8 cellular contexts compared by ENCODE assay signal in the genomic region with DNA sequence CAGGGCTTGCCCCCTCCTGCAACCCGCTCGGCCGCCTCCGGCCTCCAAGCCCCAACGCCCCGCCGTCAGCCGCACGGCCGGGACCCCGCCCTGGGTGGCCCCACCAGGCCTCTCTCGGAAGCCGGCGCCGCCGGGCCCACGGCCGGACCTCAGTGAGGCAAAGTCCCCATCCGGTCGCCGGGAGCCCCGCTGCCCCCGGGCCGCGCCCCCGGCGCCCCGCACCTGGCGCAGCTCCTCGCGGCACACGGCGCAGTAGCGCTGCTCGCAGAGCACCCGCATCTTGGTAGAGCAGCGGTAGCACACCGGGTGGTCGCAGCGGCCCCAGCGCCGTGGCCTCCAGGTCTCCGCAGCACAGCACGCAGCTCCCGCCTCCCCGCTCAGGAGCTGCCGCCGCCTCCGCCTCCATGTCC. TPM values are rescaled to one million over a fixed set of nuclear protein-coding genes. Genes with fewer than 3 reads are reported as not detected.
DNase-seq lines count a peak whose midpoint lies in the region; ATAC-seq and TF ChIP-seq lines count a peak whose summit lies in the region.

No MANE protein-coding gene starts in this region.

- no peaks in the 10 kb centered on the region for H3K27me3 ChIP-seq in mammary epithelial cell (ENCODE audit: insufficient read depth, low read length)

- H3K4me3 ChIP-seq in mammary epithelial cell (replicated peaks in 1 of 3; ENCODE audit: insufficient read depth in 1 of 3, low read depth in 2 of 3, low read length in 3 of 3) (peak overlapping the region; percentile 76 to 88 (median 78)), mesodermal cell (ENCODE audit: extremely low read depth, insufficient read depth, low read length, poor library complexity, severe bottlenecking) (peak overlapping the region; percentile 88)

- H3K79me2 ChIP-seq in mammary epithelial cell (ENCODE audit: insufficient read depth, low read length) = peaks cover 63% of the 10 kb centered on the region

- peaks cover 0 to 2% (median 0%) of the 10 kb centered on the region in 7 donors for H3K9me3 Mint-ChIP-seq in CD14-positive monocyte
- no peaks in the 10 kb centered on the region for H3K9me3 Mint-ChIP-seq in IgD-negative memory B cell

- peak overlapping the region in 4 of 7 donors; percentile 72 to 91 (median 81) for H3K27ac Mint-ChIP-seq in CD14-positive monocyte
- H3K27ac Mint-ChIP-seq in IgD-negative memory B cell = no peak overlapping the region

- DNase-seq in CD14-positive monocyte (ENCODE audit: low spot score) = no peak
- no peak for DNase-seq in mammary epithelial cell
- no peak for DNase-seq in GM13977 (ENCODE audit: low spot score)
- DNase-seq in NCI-H1092 (lab: John Stamatoyannopoulos, UW) = no peak
- no peak for DNase-seq in GM13976 (ENCODE audit: low spot score)

- CTCF ChIA-PET in mammary epithelial cell (lab: Charles Lee; ENCODE audit: low non-redundant PET) = no interaction called here

- peak overlapping the region; percentile 84 for H3K9ac ChIP-seq in mammary epithelial cell (ENCODE audit: insufficient read depth, low read length)

- peaks cover 4 to 8% of the 10 kb centered on the region in 2 donors for H3K36me3 Mint-ChIP-seq in CD14-positive monocyte
- no peaks in the 10 kb centered on the region for H3K36me3 Mint-ChIP-seq in IgD-negative memory B cell

- H3K9me3 ChIP-seq in mammary epithelial cell (replicated peaks; ENCODE audit: insufficient read depth, low read length) = no peaks in the 10 kb centered on the region
- no peaks in the 10 kb centered on the region for H3K9me3 ChIP-seq in mesodermal cell (ENCODE audit: control insufficient read depth, low read length)

- peak overlapping the region; percentile 63 for H2AFZ ChIP-seq in mammary epithelial cell (ENCODE audit: low read depth, low read length)

- in situ Hi-C loops in mammary epithelial cell (cut with MboI; ENCODE audit: low sequenced_read_pairs in 2 of 2) (no loop called here), GM13977 (cut with MboI; ENCODE audit: low pct_unique_long_range_greater_than_20kb, low sequenced_read_pairs, unreplicated experiment) (no loop called here), GM13976 (cut with MboI; ENCODE audit: low sequenced_read_pairs, unreplicated experiment) (loop anchor here (25.0 kb wide), 1 partner anchor 478 kb away; the partner anchor contains the start of gene TBC1D24)

- no peaks in the 10 kb centered on the region for H3K36me3 ChIP-seq in mammary epithelial cell (ENCODE audit: insufficient read depth, low read length)
- peaks cover 29% of the 10 kb centered on the region for H3K36me3 ChIP-seq in mesodermal cell (ENCODE audit: control insufficient read depth, insufficient read depth, low read length)

- peak; percentile 28 for ATAC-seq in GM21423 (IDR thresholded peaks at IDR 0.05; ENCODE audit: unreplicated experiment)

- H3K27ac ChIP-seq in mammary epithelial cell (ENCODE audit: insufficient read depth, low read depth, low read length) (peak overlapping the region; percentile 75), mesodermal cell (ENCODE audit: low read depth, low read length, severe bottlenecking) (peak overlapping the region; percentile 69)

- H3K4me2 ChIP-seq in mammary epithelial cell (ENCODE audit: insufficient read depth, low read depth, low read length) = peak overlapping the region; percentile 89

- dilution Hi-C loops in mammary epithelial cell (cut with HindIII; ENCODE audit: low sequenced_read_pairs) = no loop called here

- TF ChIP-seq CTCF in CD14-positive monocyte (IDR thresholded peaks at IDR 0.05) = no peak
- TF ChIP-seq CTCF in mammary epithelial cell (conservative IDR thresholded peaks at IDR 0.05 in 1 of 2, IDR thresholded peaks at IDR 0.05 in 1 of 2; ENCODE audit: extremely low read depth in 1 of 2, insufficient read depth in 1 of 2, low read depth in 1 of 2, low read length in 2 of 2) = no peak
- no peak for TF ChIP-seq CTCF in GM13977 (IDR thresholded peaks at IDR 0.05; ENCODE audit: extremely low read depth, insufficient read depth, missing control alignments)
- no peak for TF ChIP-seq CTCF in GM13976 (IDR thresholded peaks at IDR 0.05; ENCODE audit: borderline replicate concordance, control extremely low read depth, extremely low read depth, insufficient read depth, missing control alignments)

- intact Hi-C loops in CD14-positive monocyte (cut with micrococcal nuclease) = loop anchor here (5.0 to 10.0 kb wide), 4 partner anchors 38 to 245 kb away; partner anchors contain the start of genes ECI1 (in 1 of the 2), NTHL1 (in 1 of the 2) and TSC2 (in 1 of the 2)
- intact Hi-C loops in mammary epithelial cell (cut with micrococcal nuclease) = loop anchor here (2.0 kb wide), 4 partner anchors 25 to 73 kb away; partner anchors contain the start of genes GFER, NTHL1, RPS2 and TSC2

- peaks cover 8% of the 10 kb centered on the region for H4K20me1 ChIP-seq in mammary epithelial cell (ENCODE audit: insufficient read depth, low read length)

- peaks cover 46% of the 10 kb centered on the region for H3K4me1 Mint-ChIP-seq in CD14-positive monocyte
- H3K4me1 Mint-ChIP-seq in IgD-negative memory B cell = peaks cover 15 to 22% (median 20%) of the 10 kb centered on the region in 3 donors

- no TSS peak for BruUV-seq in mammary epithelial cell (replicated peaks; lab: Mats Ljungman, UMichigan)

- H3K4me1 ChIP-seq in mammary epithelial cell (ENCODE audit: insufficient read depth, low read length) (peaks cover 40% of the 10 kb centered on the region), mesodermal cell (ENCODE audit: control insufficient read depth, insufficient read depth, low read length, poor library complexity, severe bottlenecking) (peaks cover 33% of the 10 kb centered on the region)

- peak overlapping the region; percentile 81 to 89 for H3K4me3 Mint-ChIP-seq in CD14-positive monocyte
- peak overlapping the region; percentile 81 to 93 (median 92) for H3K4me3 Mint-ChIP-seq in IgD-negative memory B cell

- H3K27me3 Mint-ChIP-seq in CD14-positive monocyte (ENCODE audit: low read depth in 3 of 3) = peaks cover 0 to 1% (median 0%) of the 10 kb centered on the region in 3 donors
- H3K27me3 Mint-ChIP-seq in IgD-negative memory B cell = no peaks in the 10 kb centered on the region

- no CpG with 5 or more reads among the region's 49 CpGs for WGBS in mammary epithelial cell (ENCODE audit: low coverage, missing lambda C conversion rate)
- 0% methylated on average over 39 to 48 of the region's 49 CpGs for WGBS in mesodermal cell (ENCODE audit: insufficient coverage in 2 of 2), 2 experiments

RNA-seq across cellular contexts. Expression of gene ZNF598, which starts 0.3 kb away (rescaled TPM):
- polyA plus RNA-seq in CD14-positive monocyte (1 to 10 TPM; 1.4 to 1.5 TPM), IgD-negative memory B cell (11.0 TPM), mammary epithelial cell (45.4 TPM)
- total RNA-seq in mammary epithelial cell = 100 to 1,000 TPM in 1 of 2 donors, 10 to 100 TPM in 1; 31.8 to 133 TPM
- 13.2 TPM for polyA minus RNA-seq in mammary epithelial cell
- 27.4 TPM for polyA plus RNA-seq in mesodermal cell (2013, experiment 1 of 2)
- 23.7 TPM for polyA plus RNA-seq in mesodermal cell (2013, experiment 2 of 2)

RNA-seq across cellular contexts. Expression of gene NPW, which starts 10.3 kb away (rescaled TPM):
- polyA plus RNA-seq in CD14-positive monocyte (not detected), IgD-negative memory B cell (not detected), mammary epithelial cell (0.18 TPM)
- total RNA-seq in mammary epithelial cell = 1 to 10 TPM in 1 of 2 donors, not detected in 1; 1.6 TPM
- polyA minus RNA-seq in mammary epithelial cell = not detected
- 17.5 TPM for polyA plus RNA-seq in mesodermal cell (2013, experiment 1 of 2)
- 18.2 TPM for polyA plus RNA-seq in mesodermal cell (2013, experiment 2 of 2)

RNA-seq across cellular contexts. Expression of gene NHERF2, which starts 17.4 kb away (rescaled TPM):
- under 1 TPM; 0.66 to 0.78 TPM for polyA plus RNA-seq in CD14-positive monocyte
- not detected for polyA plus RNA-seq in IgD-negative memory B cell
- total RNA-seq in mammary epithelial cell = 10 to 100 TPM in 1 of 2 donors, 1 to 10 TPM in 1; 8.3 to 19.0 TPM
- polyA plus RNA-seq in mammary epithelial cell = 9.5 TPM
- polyA minus RNA-seq in mammary epithelial cell = 0.62 TPM
- polyA plus RNA-seq in mesodermal cell (2013, experiment 1 of 2) = 43.9 TPM
- polyA plus RNA-seq in mesodermal cell (2013, experiment 2 of 2) = 36.7 TPM

RNA-seq across cellular contexts. Expression of gene SYNGR3, which starts 19.5 kb away (rescaled TPM):
- polyA plus RNA-seq in CD14-positive monocyte (under 1 TPM in 1 of 2 donors, not detected in 1; 0.29 TPM), IgD-negative memory B cell (4.9 TPM), mammary epithelial cell (0.33 TPM)
- 1 to 10 TPM in 1 of 2 donors, under 1 TPM in 1; 0.17 to 3.6 TPM for total RNA-seq in mammary epithelial cell
- polyA minus RNA-seq in mammary epithelial cell = not detected
- 2.0 TPM for polyA plus RNA-seq in mesodermal cell (2013, experiment 1 of 2)
- 1.9 TPM for polyA plus RNA-seq in mesodermal cell (2013, experiment 2 of 2)

RNA-seq across cellular contexts. Expression of gene GFER, which starts 25.3 kb away (rescaled TPM):
- polyA plus RNA-seq in CD14-positive monocyte = 10 to 100 TPM; 22.4 to 22.7 TPM
- 39.0 TPM for polyA plus RNA-seq in IgD-negative memory B cell
- total RNA-seq in mammary epithelial cell = 10 to 100 TPM in 1 of 2 donors, 1 to 10 TPM in 1; 6.5 to 30.7 TPM
- 12.6 TPM for polyA plus RNA-seq in mammary epithelial cell
- polyA minus RNA-seq in mammary epithelial cell = 0.83 TPM
- 31.6 TPM for polyA plus RNA-seq in mesodermal cell (2013, experiment 1 of 2)
- 15.0 TPM for polyA plus RNA-seq in mesodermal cell (2013, experiment 2 of 2)

Comparison
In these comparisons a context has a peak if more than half of its experiments do, and no peak if none do; other contexts are left out.
1. H3K27ac Mint-ChIP-seq: peak in CD14-positive monocyte (4 of 7); none in IgD-negative memory B cell (0 of 3).